In genomic region chr20:45407067-45407745, GRCh38 we compare ENCODE assay signal across 8 cellular contexts. TPM values are rescaled to one million over a fixed set of nuclear protein-coding genes. Genes with fewer than 3 reads are reported as not detected.
DNase-seq lines count a peak whose midpoint lies in the region; ATAC-seq, FAIRE-seq and TF ChIP-seq lines count a peak whose summit lies in the region.

No MANE protein-coding gene starts in this region.

- peaks cover 6% of the 10 kb centered on the region in 2 donors for H3K36me3 Mint-ChIP-seq in activated T-cell treated with anti-CD3 and anti-CD28 coated beads, Interleukin-2, amount 50 U/mL, for 72 hours (ENCODE audit: insufficient read depth in 2 of 2)
- H3K36me3 Mint-ChIP-seq in nephron (ENCODE audit: low read depth), result peaks cover 10% of the 10 kb centered on the region

- peak; percentile 63 for DNase-seq in activated effector memory CD4-positive, alpha-beta T cell treated with anti-CD3 and anti-CD28 coated beads, Interleukin-2, amount 50 U/mL, for 16 hours
- DNase-seq in activated effector memory CD4-positive, alpha-beta T cell treated with Interleukin-2 at 50 U/mL for 16 hours, result no peak
- DNase-seq in activated T-cell treated with anti-CD3 and anti-CD28 coated beads, Interleukin-2, amount 50 U/mL, for 72 hours, result peak; percentile 10 to 21
- DNase-seq in frontal cortex (ENCODE audit: low spot score in 2 of 2) (peak; percentile 49 to 55), NCI-H774 (lab: John Stamatoyannopoulos, UW) (no peak), HPDE6-E6E7 (ENCODE audit: extremely low spot score) (no peak)

- TF ChIP-seq CTCF in nephron (IDR thresholded peaks at IDR 0.05; ENCODE audit: unreplicated experiment in 3 of 3), result no peak

- ATAC-seq in activated T-cell treated with anti-CD3 and anti-CD28 coated beads, Interleukin-2, amount 50 U/mL, for 72 hours (replicated peaks in 1 of 2), result peak; percentile 11 to 36
- no peak for ATAC-seq in HG02759 (IDR thresholded peaks at IDR 0.05; ENCODE audit: unreplicated experiment)

- no peak overlapping the region for H3K27ac Mint-ChIP-seq in activated T-cell treated with anti-CD3 and anti-CD28 coated beads, Interleukin-2, amount 50 U/mL, for 72 hours
- H3K27ac Mint-ChIP-seq in nephron, result peak overlapping the region in 1 of 3 experiments; percentile 24

- no peaks in the 10 kb centered on the region for H3K27me3 Mint-ChIP-seq in activated T-cell treated with anti-CD3 and anti-CD28 coated beads, Interleukin-2, amount 50 U/mL, for 72 hours (ENCODE audit: low read depth)
- H3K27me3 Mint-ChIP-seq in nephron (ENCODE audit: low read depth), result peaks cover 61% of the 10 kb centered on the region

- peak overlapping the region; percentile 71 to 88 for H3K4me3 Mint-ChIP-seq in activated T-cell treated with anti-CD3 and anti-CD28 coated beads, Interleukin-2, amount 50 U/mL, for 72 hours
- peak overlapping the region; percentile 82 to 85 (median 84) for H3K4me3 Mint-ChIP-seq in nephron

- no peak for FAIRE-seq in frontal cortex (lab: Jason Lieb, UNC)

- H3K4me1 Mint-ChIP-seq in activated T-cell treated with anti-CD3 and anti-CD28 coated beads, Interleukin-2, amount 50 U/mL, for 72 hours (ENCODE audit: low read depth), result peaks cover 35% of the 10 kb centered on the region
- H3K4me1 Mint-ChIP-seq in nephron, result no peaks in the 10 kb centered on the region

- peaks cover 1 to 2% of the 10 kb centered on the region in 2 donors for H3K9me3 Mint-ChIP-seq in activated T-cell treated with anti-CD3 and anti-CD28 coated beads, Interleukin-2, amount 50 U/mL, for 72 hours
- H3K9me3 Mint-ChIP-seq in nephron, result peaks cover 3% of the 10 kb centered on the region

RNA-seq across cellular contexts. Expression of gene DBNDD2, which starts 0.9 kb away (rescaled TPM):
- total RNA-seq in activated T-cell treated with anti-CD3 and anti-CD28 coated beads, Interleukin-2, amount 50 U/mL, for 72 hours, result 10 to 100 TPM; 28.7 to 43.4 TPM
- 2.9 TPM for total RNA-seq in frontal cortex

RNA-seq across cellular contexts. Expression of gene PIGT, which starts 8.7 kb away (rescaled TPM):
- 10 to 100 TPM; 60.4 to 63.7 TPM for total RNA-seq in activated T-cell treated with anti-CD3 and anti-CD28 coated beads, Interleukin-2, amount 50 U/mL, for 72 hours
- total RNA-seq in frontal cortex, result 10.2 TPM

RNA-seq across cellular contexts. Expression of gene TP53TG5, which starts 29.1 kb away (rescaled TPM):
- total RNA-seq in activated T-cell treated with anti-CD3 and anti-CD28 coated beads, Interleukin-2, amount 50 U/mL, for 72 hours, result under 1 TPM; 0.67 to 0.83 TPM
- not detected for total RNA-seq in frontal cortex

RNA-seq across cellular contexts. Expression of gene SYS1, which starts 44.2 kb away (rescaled TPM):
- total RNA-seq in activated T-cell treated with anti-CD3 and anti-CD28 coated beads, Interleukin-2, amount 50 U/mL, for 72 hours, result 10 to 100 TPM; 35.4 to 38.8 TPM
- 25.7 TPM for total RNA-seq in frontal cortex

RNA-seq across cellular contexts. Expression of gene SDC4, which starts 59.0 kb away (rescaled TPM):
- 10 to 100 TPM; 37.7 to 51.1 TPM for total RNA-seq in activated T-cell treated with anti-CD3 and anti-CD28 coated beads, Interleukin-2, amount 50 U/mL, for 72 hours
- 0.82 TPM for total RNA-seq in frontal cortex

Comparison
In these comparisons a context has a peak if more than half of its experiments do, and no peak if none do; other contexts are left out.
1. DNase-seq: peak in activated effector memory CD4-positive, alpha-beta T cell treated with anti-CD3 and anti-CD28 coated beads, Interleukin-2, amount 50 U/mL, for 16 hours (single experiment), activated T-cell treated with anti-CD3 and anti-CD28 coated beads, Interleukin-2, amount 50 U/mL, for 72 hours (2 of 2) and frontal cortex (2 of 2); none in activated effector memory CD4-positive, alpha-beta T cell treated with Interleukin-2 at 50 U/mL for 16 hours (single experiment), NCI-H774 (single experiment) and HPDE6-E6E7 (single experiment).